Comparison of ENCODE assay signal across 24 cellular contexts in the genomic region with DNA sequence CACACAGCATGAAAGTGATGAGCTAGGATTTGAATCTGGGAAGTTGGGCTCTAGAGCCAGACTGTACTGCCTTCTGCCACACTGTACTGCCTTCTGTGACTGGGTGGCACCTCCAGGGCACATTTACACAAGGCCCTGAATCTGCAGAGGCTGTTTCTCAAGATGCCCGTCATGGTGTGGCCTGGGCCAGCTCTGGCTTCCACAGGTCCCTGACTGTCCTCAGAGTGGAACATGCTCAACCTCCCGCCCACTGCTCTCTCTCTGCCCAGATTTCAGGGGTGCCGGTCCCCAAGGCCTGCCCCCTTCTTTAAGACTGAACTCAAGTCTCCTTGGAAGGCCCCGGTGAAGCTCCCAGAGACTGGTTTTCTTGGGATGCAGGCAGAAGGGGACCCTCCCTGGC. TPM values are rescaled to one million over a fixed set of nuclear protein-coding genes. Genes with fewer than 3 reads are reported as not detected.
"Had no signal": no experiment of that assay in that cellular context is flagged by ENCODE, and none has a peak within 500 bp of the region (broad histone marks: within the 10 kb centered on the region; RNA-seq: fewer than 3 reads in every experiment).

No MANE protein-coding gene starts in this region.

- ATAC-seq: body of pancreas, left lung, natural killer cell, pancreas, right cardiac atrium, upper lobe of right lung had no signal

- H2AFZ ChIP-seq: hepatocyte had no signal

- H3K27me3 Mint-ChIP-seq: activated naive CD4-positive, alpha-beta T cell treated with anti-CD3 and anti-CD28 coated beads, Interleukin-2, amount 10 ng/mL, durations not matched to agents 7 days and 5 days had no signal

- H3K36me3 ChIP-seq: pancreas had no signal

- H3K36me3 Mint-ChIP-seq: activated naive CD4-positive, alpha-beta T cell treated with anti-CD3 and anti-CD28 coated beads, Interleukin-2, amount 10 ng/mL, durations not matched to agents 7 days and 5 days; immature natural killer cell; natural killer cell had no signal

- H3K9me3 ChIP-seq: body of pancreas, left lung, pancreas, upper lobe of right lung had no signal

- H3K4me3 Mint-ChIP-seq: activated naive CD4-positive, alpha-beta T cell treated with anti-CD3 and anti-CD28 coated beads, Interleukin-2, amount 10 ng/mL, durations not matched to agents 7 days and 5 days; immature natural killer cell; natural killer cell had no signal

- H3K79me2 ChIP-seq: hepatocyte had no signal

- H3K4me1 Mint-ChIP-seq: activated naive CD4-positive, alpha-beta T cell treated with anti-CD3 and anti-CD28 coated beads, Interleukin-2, amount 10 ng/mL, durations not matched to agents 7 days and 5 days; immature natural killer cell; natural killer cell had no signal

- H3K4me2 ChIP-seq: hepatocyte, smooth muscle cell had no signal

- H3K27ac Mint-ChIP-seq: activated naive CD4-positive, alpha-beta T cell treated with anti-CD3 and anti-CD28 coated beads, Interleukin-2, amount 10 ng/mL, durations not matched to agents 7 days and 5 days; immature natural killer cell; natural killer cell had no signal

- FAIRE-seq: colon, pancreas had no signal

- DNase-seq: activated CD4-positive, alpha-beta T cell treated with anti-CD3 and anti-CD28 coated beads for 4 hours; activated CD4-positive, alpha-beta T cell treated with anti-CD3 and anti-CD28 coated beads, Interleukin-2, amount 50 U/mL, for 48 hours; activated CD4-positive, CD25-positive, alpha-beta regulatory T cell; activated naive CD4-positive, alpha-beta T cell treated with anti-CD3 and anti-CD28 coated beads, Interleukin-2, amount 10 ng/mL, durations not matched to agents 7 days and 5 days; activated T-cell treated with anti-CD3 and anti-CD28 coated beads, Interleukin-2, amount 50 U/mL, for 48 hours; anterior cingulate cortex; body of pancreas; central memory CD4-positive, alpha-beta T cell; effector memory CD4-positive, alpha-beta T cell; foreskin melanocyte; immature natural killer cell; midbrain; natural killer cell; right cardiac atrium; stimulated activated CD4-positive, alpha-beta T cell treated with anti-CD3 and anti-CD28 coated beads, Interleukin-2, amount 100 ng/mL, for 48 hours; stimulated activated CD8-positive, alpha-beta memory T cell treated with anti-CD3 and anti-CD28 coated beads, Interleukin-4, amount 100 ng/mL, for 48 hours; stimulated activated naive CD4-positive, alpha-beta T cell; T-helper 9 cell; upper lobe of right lung had no signal

- H3K9me3 Mint-ChIP-seq: activated naive CD4-positive, alpha-beta T cell treated with anti-CD3 and anti-CD28 coated beads, Interleukin-2, amount 10 ng/mL, durations not matched to agents 7 days and 5 days; immature natural killer cell; natural killer cell had no signal

- H3K27ac ChIP-seq: body of pancreas, hepatocyte, left lung, pancreas, upper lobe of right lung had no signal

- H3K4me1 ChIP-seq: body of pancreas, pancreas, upper lobe of right lung had no signal

- H3K27me3 ChIP-seq: body of pancreas, hepatocyte, left lung, pancreas, upper lobe of right lung had no signal

- H3K4me3 ChIP-seq: body of pancreas, hepatocyte, left lung, pancreas, smooth muscle cell, upper lobe of right lung had no signal

RNA-seq across cellular contexts. Expression of a gene that starts 50.2 kb away (rescaled TPM):
- polyA plus RNA-seq: immature natural killer cell had no signal
